ENCODE assay signal across 9 cellular contexts in the genomic region with DNA sequence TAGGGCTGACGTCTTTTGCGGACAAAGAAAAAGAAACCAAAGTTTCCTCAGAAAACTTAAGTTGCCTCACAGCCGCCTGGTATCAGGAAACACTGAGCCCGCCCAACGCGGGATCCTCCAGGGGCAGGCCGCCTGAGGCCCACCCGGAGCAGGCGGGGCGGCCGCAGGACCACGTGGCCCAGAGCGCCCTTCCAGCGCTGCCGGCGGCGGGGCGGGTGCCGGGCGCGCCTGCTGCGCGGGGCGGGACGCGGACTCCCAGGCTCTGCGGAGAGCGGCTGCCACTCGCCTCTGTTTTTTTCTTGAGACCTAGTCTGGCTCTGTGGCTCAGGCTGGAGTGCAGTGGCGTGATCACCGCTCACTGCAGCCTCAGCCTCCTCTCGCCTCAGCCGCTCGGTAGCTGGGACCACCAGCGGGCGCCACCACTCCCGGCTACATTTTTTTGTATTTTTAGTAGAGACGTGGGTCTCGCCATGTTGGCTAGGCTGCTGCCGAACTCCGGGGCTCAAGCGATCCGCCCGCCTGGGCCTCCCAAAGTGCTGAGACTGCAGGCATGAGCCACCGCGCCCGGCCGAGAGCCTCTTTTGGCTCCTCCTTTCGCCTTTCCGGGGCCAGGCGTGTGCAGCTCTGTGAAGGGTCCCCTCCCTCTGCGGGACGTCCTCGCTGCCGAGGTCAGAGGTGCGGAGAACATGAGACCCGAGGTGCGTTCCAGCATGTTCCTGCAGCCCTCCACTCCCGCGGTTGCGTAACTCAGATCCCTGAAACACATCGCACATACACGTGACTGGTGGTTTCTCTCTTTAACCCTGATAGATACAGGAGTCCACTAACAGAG. TPM values are rescaled to one million over a fixed set of nuclear protein-coding genes. Genes with fewer than 3 reads are reported as not detected.
DNase-seq lines count a peak whose midpoint lies in the region; ATAC-seq, FAIRE-seq and TF ChIP-seq lines count a peak whose summit lies in the region.
"Had no signal": no experiment of that assay in that cellular context is flagged by ENCODE, and none has a peak within 500 bp of the region (broad histone marks: within the 10 kb centered on the region; RNA-seq: fewer than 3 reads in every experiment).

No MANE protein-coding gene starts in this region.

- no peaks in the 10 kb centered on the region for H3K9me3 Mint-ChIP-seq in CD4-positive, CD25-positive, alpha-beta regulatory T cell
- H3K9me3 Mint-ChIP-seq in activated T-cell treated with anti-CD3 and anti-CD28 coated beads, Interleukin-2, amount 50 U/mL, for 4 hours = no peaks in the 10 kb centered on the region

- no peaks in the 10 kb centered on the region for H4K20me1 ChIP-seq in OCI-LY7 (ENCODE audit: insufficient read depth, low read length)

- H3K27ac ChIP-seq in CD4-positive, CD25-positive, alpha-beta regulatory T cell (ENCODE audit: insufficient read depth, low read length, poor library complexity, severe bottlenecking) = peak overlapping the region; percentile 91
- peak overlapping the region; percentile 88 for H3K27ac ChIP-seq in OCI-LY7 (ENCODE audit: low read depth, low read length, poor library complexity, severe bottlenecking)

- H3K79me2 ChIP-seq in OCI-LY7 (ENCODE audit: insufficient read depth, low read depth, low read length) = no peaks in the 10 kb centered on the region

- FAIRE-seq in GM19239 (lab: Jason Lieb, UNC) = peak; percentile 85

- H3K9me3 ChIP-seq in CD4-positive, CD25-positive, alpha-beta regulatory T cell (ENCODE audit: control insufficient read depth in 2 of 2, low read length in 2 of 2) = no peaks in the 10 kb centered on the region
- H3K9me3 ChIP-seq in OCI-LY7 (ENCODE audit: low read length) (no peaks in the 10 kb centered on the region), mucosa of stomach (ENCODE audit: control insufficient read depth, low read length) (no peaks in the 10 kb centered on the region)

- CTCF ChIA-PET in OCI-LY7 (lab: Charles Lee; ENCODE audit: unreplicated experiment) = no interaction called here

- no peaks in the 10 kb centered on the region for H3K36me3 ChIP-seq in CD4-positive, CD25-positive, alpha-beta regulatory T cell (ENCODE audit: control insufficient read depth, insufficient read depth, low read length)
- no peaks in the 10 kb centered on the region for H3K36me3 ChIP-seq in OCI-LY7 (ENCODE audit: insufficient read depth, low read length)
- H3K36me3 ChIP-seq in mucosa of stomach (ENCODE audit: control insufficient read depth, insufficient read depth, low read length) = no peaks in the 10 kb centered on the region

- no TSS peak for BruUV-seq in OCI-LY7 (replicated peaks; lab: Mats Ljungman, UMichigan)

- H3K27me3 Mint-ChIP-seq in CD4-positive, CD25-positive, alpha-beta regulatory T cell = no peaks in the 10 kb centered on the region
- no peaks in the 10 kb centered on the region for H3K27me3 Mint-ChIP-seq in activated T-cell treated with anti-CD3 and anti-CD28 coated beads, Interleukin-2, amount 50 U/mL, for 4 hours (ENCODE audit: low read depth)

- peak; percentile 63 for TF ChIP-seq CTCF in OCI-LY7 (conservative IDR thresholded peaks at IDR 0.05; ENCODE audit: low read length)

- H3K4me2 ChIP-seq in OCI-LY7 (ENCODE audit: low read length) = peak overlapping the region; percentile 85

- peak overlapping the region; percentile 97 for H3K27ac Mint-ChIP-seq in CD4-positive, CD25-positive, alpha-beta regulatory T cell

- H2AFZ ChIP-seq in OCI-LY7 (ENCODE audit: low read length) = peak overlapping the region; percentile 92; the same call in 1 of the 2 replicates

- peak; percentile 87 to 89 for ATAC-seq in CD4-positive, CD25-positive, alpha-beta regulatory T cell (ENCODE audit: low read depth in 2 of 2)
- ATAC-seq in HG03432 (IDR thresholded peaks at IDR 0.05; ENCODE audit: unreplicated experiment) = peak; percentile 88
- ATAC-seq in activated T-cell treated with anti-CD3 and anti-CD28 coated beads, Interleukin-2, amount 50 U/mL, for 4 hours = peak; percentile 92 to 95
- peak; percentile 87 for ATAC-seq in esophagus mucosa

- no peaks in the 10 kb centered on the region for H3K9me2 ChIP-seq in OCI-LY7 (ENCODE audit: insufficient read depth, low read length)

- POLR2A ChIA-PET in OCI-LY7 (lab: Charles Lee) = interaction anchor here (0.6 to 2.3 kb wide), 9 partner anchors 9 to 400 kb away, joined by 3 to 8 read pairs (median 4); a partner anchor contains a TSS

- peaks cover 28% of the 10 kb centered on the region for H3K4me1 ChIP-seq in CD4-positive, CD25-positive, alpha-beta regulatory T cell (ENCODE audit: control insufficient read depth, insufficient read depth, low read length, poor library complexity, severe bottlenecking)
- H3K4me1 ChIP-seq in OCI-LY7 (ENCODE audit: insufficient read depth, low read length, poor library complexity, severe bottlenecking) (peaks cover 53% of the 10 kb centered on the region), mucosa of stomach (ENCODE audit: control insufficient read depth, insufficient read depth, low read length) (peaks cover 27% of the 10 kb centered on the region)

- peak overlapping the region; percentile 90 for H3K4me3 ChIP-seq in CD4-positive, CD25-positive, alpha-beta regulatory T cell (ENCODE audit: low read depth, low read length)
- H3K4me3 ChIP-seq in OCI-LY7 (ENCODE audit: low read depth, low read length, poor library complexity, severe bottlenecking) (peak overlapping the region; percentile 65), mucosa of stomach (ENCODE audit: low read length) (peak overlapping the region; percentile 29)

- no peaks in the 10 kb centered on the region for H3K27me3 ChIP-seq in CD4-positive, CD25-positive, alpha-beta regulatory T cell (ENCODE audit: control insufficient read depth, insufficient read depth, low read length)
- H3K27me3 ChIP-seq in mucosa of stomach (ENCODE audit: control insufficient read depth, insufficient read depth, low read length) = no peaks in the 10 kb centered on the region

- peak; percentile 71 to 86 (median 72) for DNase-seq in CD4-positive, CD25-positive, alpha-beta regulatory T cell
- no peak for DNase-seq in GM19239 (ENCODE audit: insufficient read length, low spot score)
- peak; percentile 86 for DNase-seq in OCI-LY7 (ENCODE audit: low spot score)
- peak; percentile 77 for DNase-seq in activated T-cell treated with anti-CD3 and anti-CD28 coated beads, Interleukin-2, amount 50 U/mL, for 4 hours
- peak; percentile 84 to 88 for DNase-seq in stimulated activated CD8-positive, alpha-beta memory T cell treated with anti-CD3 and anti-CD28 coated beads, Interleukin-7, amount 100 ng/mL, for 48 hours (ENCODE audit: extremely low read depth in 1 of 2, low read depth in 1 of 2)

- H3K9ac ChIP-seq in mucosa of stomach (ENCODE audit: low read length) = peak overlapping the region; percentile 78

- no peaks in the 10 kb centered on the region for H3K36me3 Mint-ChIP-seq in CD4-positive, CD25-positive, alpha-beta regulatory T cell
- no peaks in the 10 kb centered on the region for H3K36me3 Mint-ChIP-seq in activated T-cell treated with anti-CD3 and anti-CD28 coated beads, Interleukin-2, amount 50 U/mL, for 4 hours (ENCODE audit: insufficient read depth)

- intact Hi-C loops in OCI-LY7 (cut with micrococcal nuclease; ENCODE audit: unreplicated experiment) = loop anchor here (1.0 kb wide), 3 partner anchors 16 to 32 kb away; no protein-coding TSS in a partner anchor

- peak overlapping the region; percentile 93 to 97 (median 96) for H3K4me3 Mint-ChIP-seq in CD4-positive, CD25-positive, alpha-beta regulatory T cell
- H3K4me3 Mint-ChIP-seq in activated T-cell treated with anti-CD3 and anti-CD28 coated beads, Interleukin-2, amount 50 U/mL, for 4 hours = peak overlapping the region; percentile 89

- H3K4me1 Mint-ChIP-seq in CD4-positive, CD25-positive, alpha-beta regulatory T cell = peaks cover 17 to 40% (median 23%) of the 10 kb centered on the region in 4 donors
- H3K4me1 Mint-ChIP-seq in activated T-cell treated with anti-CD3 and anti-CD28 coated beads, Interleukin-2, amount 50 U/mL, for 4 hours (ENCODE audit: low read depth) = peaks cover 36% of the 10 kb centered on the region

RNA-seq across cellular contexts. Expression of a gene that starts 11.6 kb away (rescaled TPM):
- 143 TPM for total RNA-seq in CD4-positive, CD25-positive, alpha-beta regulatory T cell
- polyA plus RNA-seq in CD4-positive, CD25-positive, alpha-beta regulatory T cell = 100 to 1,000 TPM; 293 to 350 (median 323) TPM
- 280 and 354 TPM in 2 replicates for total RNA-seq in OCI-LY7 (2014; rRNA removed; shearing (Covaris generic))
- total RNA-seq in OCI-LY7 (2022) (286 and 340 TPM in 2 replicates), esophagus mucosa (170 TPM)
- 100 to 1,000 TPM; 531 to 572 (median 556) TPM for total RNA-seq in activated T-cell treated with anti-CD3 and anti-CD28 coated beads, Interleukin-2, amount 50 U/mL, for 4 hours

RNA-seq across cellular contexts. Expression of a gene that starts 16.3 kb away (rescaled TPM):
- total RNA-seq in CD4-positive, CD25-positive, alpha-beta regulatory T cell = 6.2 TPM
- 1 to 10 TPM; 2.5 to 6.5 (median 4.2) TPM for polyA plus RNA-seq in CD4-positive, CD25-positive, alpha-beta regulatory T cell
- total RNA-seq in OCI-LY7 (2014; rRNA removed; shearing (Covaris generic)) = 6.5 and 8.1 TPM in 2 replicates
- 3.5 and 5.0 TPM in 2 replicates for total RNA-seq in OCI-LY7 (2022)
- total RNA-seq in activated T-cell treated with anti-CD3 and anti-CD28 coated beads, Interleukin-2, amount 50 U/mL, for 4 hours = 1 to 10 TPM; 1.3 to 3.8 (median 1.6) TPM
- 2.9 TPM for total RNA-seq in esophagus mucosa

RNA-seq across cellular contexts. Expression of a gene that starts 49.1 kb away (rescaled TPM):
- not detected for total RNA-seq in CD4-positive, CD25-positive, alpha-beta regulatory T cell
- polyA plus RNA-seq in CD4-positive, CD25-positive, alpha-beta regulatory T cell = not detected
- not detected in 2 replicates for total RNA-seq in OCI-LY7 (2014; rRNA removed; shearing (Covaris generic))
- total RNA-seq in OCI-LY7 (2022) = not detected in 2 replicates
- not detected for total RNA-seq in activated T-cell treated with anti-CD3 and anti-CD28 coated beads, Interleukin-2, amount 50 U/mL, for 4 hours
- not detected for total RNA-seq in esophagus mucosa
- total RNA-seq: pulmonary artery endothelial cell had no signal

Comparison
In these comparisons a context has a peak if more than half of its experiments do, and no peak if none do; other contexts are left out.
1. H3K4me3 ChIP-seq: peak in every context shown above with its lines; median percentile 90 in CD4-positive, CD25-positive, alpha-beta regulatory T cell; 65 in OCI-LY7; 29 in mucosa of stomach.